ENCODE assay signal across 9 cellular contexts in the genomic region with DNA sequence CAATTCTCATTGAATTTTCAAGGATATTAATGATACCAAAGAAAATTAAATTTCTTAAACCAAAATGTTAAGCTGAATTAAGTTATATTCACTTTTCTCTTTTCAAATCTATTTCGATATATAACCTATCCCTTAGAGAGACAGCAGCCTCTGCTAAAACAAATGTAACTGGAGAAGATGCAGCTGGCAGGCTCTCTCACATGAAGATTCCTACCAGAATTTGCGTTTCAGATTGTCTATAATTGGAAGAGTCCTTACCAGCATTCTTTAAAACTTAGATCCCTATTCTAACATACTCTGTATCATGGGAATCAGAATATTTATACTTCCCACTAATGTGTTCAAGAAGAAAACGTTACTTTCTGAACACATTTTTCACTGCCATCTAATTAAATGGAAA. TPM values are rescaled to one million over a fixed set of nuclear protein-coding genes. Genes with fewer than 3 reads are reported as not detected.
DNase-seq lines count a peak whose midpoint lies in the region; ATAC-seq, FAIRE-seq and TF ChIP-seq lines count a peak whose summit lies in the region.
"Had no signal": no experiment of that assay in that cellular context is flagged by ENCODE, and none has a peak within 500 bp of the region (broad histone marks: within the 10 kb centered on the region; RNA-seq: fewer than 3 reads in every experiment).

No MANE protein-coding gene starts in this region.

- peaks cover 14% of the 10 kb centered on the region for H3K36me3 Mint-ChIP-seq in endothelial cell (ENCODE audit: low read depth, unreplicated experiment)

- H3K27ac Mint-ChIP-seq in endothelial cell (ENCODE audit: unreplicated experiment): peak overlapping the region; percentile 70

- H3K27me3 Mint-ChIP-seq in endothelial cell (ENCODE audit: unreplicated experiment): peaks cover 6% of the 10 kb centered on the region

- H3K27me3 ChIP-seq in OCI-LY3 (ENCODE audit: low read depth, low read length) (no peaks in the 10 kb centered on the region), pancreas (no peaks in the 10 kb centered on the region)

- peaks cover 18% of the 10 kb centered on the region for H3K4me1 Mint-ChIP-seq in endothelial cell (ENCODE audit: unreplicated experiment)

- H3K4me2 ChIP-seq in OCI-LY3 (ENCODE audit: low read length): peak overlapping the region; percentile 89

- peak overlapping the region; percentile 93 for H3K4me3 ChIP-seq in OCI-LY3 (ENCODE audit: low read length)
- H3K4me3 ChIP-seq in pancreas: peak overlapping the region in 3 of 4 donors; percentile 66 to 91 (median 86)

- H3K4me3 Mint-ChIP-seq in endothelial cell (ENCODE audit: unreplicated experiment): peak overlapping the region; percentile 87

- WGBS in pancreas, 2 donors: 22 to 30% methylated on average over 3 of the region's 3 CpGs

- peak overlapping the region; percentile 88 for H3K9ac ChIP-seq in OCI-LY3 (ENCODE audit: low read length)

- H3K9me3 ChIP-seq in OCI-LY3 (ENCODE audit: insufficient read depth, low read length) (no peaks in the 10 kb centered on the region), pancreas (no peaks in the 10 kb centered on the region)

- H3K36me3 ChIP-seq in OCI-LY3 (replicated peaks; ENCODE audit: low read depth, low read length) (no peaks in the 10 kb centered on the region), pancreas (no peaks in the 10 kb centered on the region)

- DNase-seq in EH (ENCODE audit: low read depth) (peak; percentile 30), endothelial cell (ENCODE audit: low spot score) (no peak), pancreas (no peak), NCI-H1694 (lab: John Stamatoyannopoulos, UW) (no peak), NCI-H1930 (lab: John Stamatoyannopoulos, UW) (no peak), frontal cortex (ENCODE audit: low spot score in 2 of 2) (no peak)

- FAIRE-seq in pancreas (lab: Jason Lieb, UNC) (no peak), frontal cortex (lab: Jason Lieb, UNC) (no peak)
- FAIRE-seq: islet of Langerhans had no signal

- intact Hi-C loops in pancreas (cut with DNase I): no loop called here

- H3K79me2 ChIP-seq in OCI-LY3 (ENCODE audit: low read length): peaks cover 61% of the 10 kb centered on the region

- H3K4me1 ChIP-seq in OCI-LY3 (ENCODE audit: low read length): peaks cover 55% of the 10 kb centered on the region
- H3K4me1 ChIP-seq in pancreas: peaks cover 5 to 15% (median 12%) of the 10 kb centered on the region in 3 donors

- no peak overlapping the region for H3K27ac ChIP-seq in OCI-LY3 (ENCODE audit: low read length)
- H3K27ac ChIP-seq in pancreas: peak overlapping the region in 2 of 4 donors; percentile 99

- no peak for TF ChIP-seq CTCF in OCI-LY3 (IDR thresholded peaks at IDR 0.05; ENCODE audit: low read depth, low read length)
- no peak for TF ChIP-seq CTCF in endothelial cell (IDR thresholded peaks at IDR 0.05; ENCODE audit: unreplicated experiment)
- TF ChIP-seq CTCF in pancreas (IDR thresholded peaks at IDR 0.05): no peak

- ATAC-seq in pancreas (no peak), HG03342 (IDR thresholded peaks at IDR 0.05; ENCODE audit: unreplicated experiment) (no peak)

- H3K9me3 Mint-ChIP-seq in endothelial cell (ENCODE audit: unreplicated experiment): no peaks in the 10 kb centered on the region

- H4K20me1 ChIP-seq in OCI-LY3 (ENCODE audit: insufficient read depth, low read length): peaks cover 35% of the 10 kb centered on the region

- no peak overlapping the region for H2AFZ ChIP-seq in OCI-LY3 (ENCODE audit: low read depth, low read length)

RNA-seq across cellular contexts. Expression of a gene that starts 1.6 kb away (rescaled TPM):
- 23.9 TPM for total RNA-seq in endothelial cell (ENCODE audit: unreplicated experiment)
- 10 to 100 TPM; 24.8 to 30.5 (median 26.3) TPM for total RNA-seq in pancreas
- polyA plus RNA-seq in pancreas: 10 to 100 TPM; 22.8 to 37.1 TPM
- total RNA-seq in frontal cortex: 40.4 TPM
